In the genomic region with DNA sequence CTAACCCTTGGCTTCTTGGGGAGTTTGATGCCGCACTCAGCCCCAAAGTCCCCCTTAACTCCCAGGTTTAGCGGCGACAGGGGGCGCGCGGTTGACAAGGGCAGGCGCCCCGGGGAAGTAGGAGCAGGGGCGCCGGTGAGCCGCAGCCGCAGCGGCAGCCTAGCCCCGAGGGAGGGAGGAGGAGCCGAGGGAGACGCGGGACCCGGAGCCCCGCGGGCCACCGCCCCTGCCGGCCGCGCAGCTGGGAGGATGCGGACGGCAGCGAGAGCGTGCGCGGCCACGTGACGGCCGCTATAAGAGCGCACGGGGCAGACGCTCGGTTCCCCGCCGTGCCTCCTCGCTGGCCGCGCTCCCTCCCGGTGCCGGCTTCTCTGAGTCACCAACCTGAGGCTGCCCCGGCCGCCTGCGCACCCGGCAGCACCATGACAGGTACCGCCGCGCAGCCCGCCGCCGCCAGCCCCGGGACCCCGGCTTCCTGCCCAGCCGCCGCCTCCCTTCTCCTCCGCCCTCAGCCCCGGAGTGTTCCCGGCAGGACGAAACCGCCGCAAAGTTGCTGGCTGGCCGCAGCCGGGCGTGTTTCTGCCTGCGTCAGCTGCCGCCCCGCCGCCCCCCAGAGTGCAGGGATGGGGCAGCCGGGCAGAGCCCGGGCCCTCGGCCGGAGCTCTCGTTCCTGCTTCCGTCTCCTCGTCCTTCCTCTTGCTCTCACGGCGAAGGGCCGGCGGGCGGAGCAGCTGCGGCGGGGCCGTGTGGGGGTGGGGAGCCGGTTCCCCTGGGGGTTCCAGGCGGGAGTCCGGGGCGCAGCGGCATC, we compare ENCODE assay signal across 8 cellular contexts. TPM values are rescaled to one million over a fixed set of nuclear protein-coding genes. Genes with fewer than 3 reads are reported as not detected.
A peak's percentile ranks its signal among the peaks of the same experiment; 100 is the strongest.
DNase-seq lines count a peak whose midpoint lies in the region; ATAC-seq and TF ChIP-seq lines count a peak whose summit lies in the region.

TSS of gene GYG1 (plus strand) at position 322 of the 808 bp plus-strand sequence. CDS start at position 423, 101 bp downstream.

- H3K27me3 ChIP-seq in GM23338 (ENCODE audit: insufficient read depth) (peaks cover 6% of the 10 kb centered on the region; the same call in 1 of the 2 replicates), ovary (no peaks in the 10 kb centered on the region), thyroid gland (no peaks in the 10 kb centered on the region)

- peak within 1 kb of the TSS; percentile 81 for H3K4me3 ChIP-seq in GM23338
- peak within 1 kb of the TSS; percentile 90 for H3K4me3 ChIP-seq in ovary
- peak within 1 kb of the TSS; percentile 74 to 79 (median 78) for H3K4me3 ChIP-seq in thyroid gland (replicated peaks in 1 of 3)

- peaks cover 12% of the 10 kb centered on the region for H3K27me3 Mint-ChIP-seq in GM23338 (ENCODE audit: insufficient read depth, low read depth, poor library complexity)
- no peaks in the 10 kb centered on the region for H3K27me3 Mint-ChIP-seq in activated naive CD8-positive, alpha-beta T cell

- H3K4me1 Mint-ChIP-seq in GM23338, result peaks cover 32% of the 10 kb centered on the region
- peaks cover 26% of the 10 kb centered on the region for H3K4me1 Mint-ChIP-seq in activated naive CD8-positive, alpha-beta T cell (ENCODE audit: low read depth)

- no peaks in the 10 kb centered on the region for H3K36me3 ChIP-seq in GM23338 (ENCODE audit: insufficient read depth)
- H3K36me3 ChIP-seq in ovary, result no peaks in the 10 kb centered on the region
- H3K36me3 ChIP-seq in thyroid gland, result peaks cover 11 to 12% of the 10 kb centered on the region in 2 donors

- intact Hi-C loops in head of caudate nucleus (cut with DNase I) (no loop called here), ovary (cut with DNase I) (loop anchor here in 1 of 4 donors (2.0 kb wide), 1 partner anchor 35 kb away; no protein-coding TSS in a partner anchor), thyroid gland (cut with DNase I) (no loop called here)

- TF ChIP-seq POLR2A in ovary (IDR thresholded peaks at IDR 0.05) (peak; percentile 85), thyroid gland (IDR thresholded peaks at IDR 0.05) (peak in 1 of 2 donors; percentile 91)

- H4K20me1 ChIP-seq in GM23338 (replicated peaks; ENCODE audit: insufficient read depth), result no peaks in the 10 kb centered on the region

- peak within 1 kb of the TSS; percentile 86 for H2AFZ ChIP-seq in GM23338

- peak within 1 kb of the TSS; percentile 45; the same call in 1 of the 2 replicates for H3K27ac ChIP-seq in GM23338 (ENCODE audit: low read depth)
- peak within 1 kb of the TSS; percentile 95 to 97 for H3K27ac ChIP-seq in ovary
- peak within 1 kb of the TSS; percentile 84 to 91 (median 86) for H3K27ac ChIP-seq in thyroid gland

- peaks cover 8% of the 10 kb centered on the region; the same call in 1 of the 2 replicates for H3K79me2 ChIP-seq in GM23338 (replicated peaks; ENCODE audit: insufficient read depth)

- in situ Hi-C loops in G401 (cut with HindIII; ENCODE audit: low sequenced_read_pairs), result no loop called here

- WGBS in ovary, 3 donors, result 0 to 1% (median 0%) methylated on average over 46 to 91 of the region's 91 CpGs
- 0 to 2% methylated on average over 10 to 23 of the region's 91 CpGs for WGBS in thyroid gland, 2 donors

- H3K4me3 Mint-ChIP-seq in GM23338, result peak within 1 kb of the TSS; percentile 74
- H3K4me3 Mint-ChIP-seq in activated naive CD8-positive, alpha-beta T cell, result peak within 1 kb of the TSS; percentile 88

- H3F3A ChIP-seq in GM23338 (replicated peaks; ENCODE audit: low read depth), result no peaks in the 10 kb centered on the region

- peak; percentile 88 for ATAC-seq in GM23338

- TF ChIP-seq CTCF in GM23338 (conservative IDR thresholded peaks at IDR 0.05; ENCODE audit: low read depth in 2 of 2) (peak; percentile 42 to 66), LNCAP (IDR thresholded peaks at IDR 0.05) (peak; percentile 40; the same call in 1 of the 2 replicates), ovary (IDR thresholded peaks at IDR 0.05) (peak in 2 of 3 donors; percentile 42 to 45), thyroid gland (IDR thresholded peaks at IDR 0.05) (peak in 3 of 6 experiments; percentile 3 to 24 (median 5))

- H3K27ac Mint-ChIP-seq in GM23338, result no peak within 1 kb of the TSS
- H3K27ac Mint-ChIP-seq in activated naive CD8-positive, alpha-beta T cell, result peak within 1 kb of the TSS; percentile 76

- peak within 1 kb of the TSS; percentile 95 for H3K4me2 ChIP-seq in GM23338

- H3K4me1 ChIP-seq in GM23338 (ENCODE audit: insufficient read depth) (peaks cover 24% of the 10 kb centered on the region; the same call in 1 of the 2 replicates), ovary (ENCODE audit: insufficient read depth) (peaks cover 9% of the 10 kb centered on the region), thyroid gland (peaks cover 0 to 6% of the 10 kb centered on the region in 2 donors)

- TF ChIP-seq EP300 in ovary (IDR thresholded peaks at IDR 0.05), result no peak

- H3K9me3 Mint-ChIP-seq in GM23338, result no peaks in the 10 kb centered on the region
- no peaks in the 10 kb centered on the region for H3K9me3 Mint-ChIP-seq in activated naive CD8-positive, alpha-beta T cell (ENCODE audit: low read depth)

- DNase-seq in G401 (ENCODE audit: low spot score) (peak; percentile 76), GM23338 (ENCODE audit: low spot score) (peak; percentile 88), SKM-1 treated with dmso at 0.1 percent for 144 hours (lab: John Stamatoyannopoulos, UW; ENCODE audit: unreplicated experiment) (peak; percentile 76), head of caudate nucleus (peak; percentile 36 to 95 (median 84)), ovary (peak; percentile 81 to 89 (median 87)), thyroid gland (peak; percentile 79 to 81)

- H3K36me3 Mint-ChIP-seq in GM23338 (ENCODE audit: low read depth), result peaks cover 23% of the 10 kb centered on the region; the same call in 2 of the 3 replicates
- no peaks in the 10 kb centered on the region for H3K36me3 Mint-ChIP-seq in activated naive CD8-positive, alpha-beta T cell

- no peaks in the 10 kb centered on the region for H3K9me2 ChIP-seq in GM23338 (ENCODE audit: insufficient read depth)

- no peaks in the 10 kb centered on the region for H3K9me3 ChIP-seq in ovary
- no peaks in the 10 kb centered on the region for H3K9me3 ChIP-seq in thyroid gland

TF ChIP-seq in GM23338, 12 proteins besides CTCF, POLR2A, EP300 and RAD21 (continues in another document):
- TF ChIP-seq CREB1 (CRISPR knock-in tag; IDR thresholded peaks at IDR 0.05; ENCODE audit: low read depth), result peak; percentile 53; the same call in 1 of the 2 replicates
- TF ChIP-seq JUNB (IDR thresholded peaks at IDR 0.05; ENCODE audit: unreplicated experiment), result no peak
- TF ChIP-seq ETS1 (IDR thresholded peaks at IDR 0.05), result no peak
- TF ChIP-seq ZNF114 (CRISPR knock-in tag; IDR thresholded peaks at IDR 0.05), result no peak
- no peak for TF ChIP-seq REST (IDR thresholded peaks at IDR 0.05; ENCODE audit: unreplicated experiment)

RNA-seq across cellular contexts. Expression of gene GYG1, which starts in this region (rescaled TPM):
- 120 and 135 TPM in 2 replicates for total RNA-seq in G401 (2014; rRNA removed; shearing (Covaris generic))
- total RNA-seq in GM23338 (2014; rRNA removed; shearing (Covaris generic)), result 40.9 and 45.6 TPM in 2 replicates
- polyA plus RNA-seq in GM23338 (2016; fragmentation: Nextera tagmentation; extraction: Ambion mirVana) (30.4 and 33.2 TPM in 2 replicates), ovary (10 to 100 TPM; 58.4 to 86.1 TPM)
- total RNA-seq in ovary (10 to 100 TPM; 23.8 to 73.8 (median 54.0) TPM), thyroid gland (10 to 100 TPM; 26.4 to 86.3 (median 29.3) TPM)

Comparison
In these comparisons a context has a peak if more than half of its experiments do, and no peak if none do; other contexts are left out.
1. Peak in every context shown above with its lines: DNase-seq, ATAC-seq, H3K4me3 ChIP-seq and H3K27ac ChIP-seq.
2. H3K27ac ChIP-seq: peak in every context shown above with its lines; median percentile 96 in ovary; 86 in thyroid gland; 45 in GM23338.